8 cellular contexts compared by ENCODE assay signal in genomic region chr1:109984456-109985250, GRCh38. TPM values are rescaled to one million over a fixed set of nuclear protein-coding genes. Genes with fewer than 3 reads are reported as not detected.
DNase-seq lines count a peak whose midpoint lies in the region; ATAC-seq and TF ChIP-seq lines count a peak whose summit lies in the region.

Gene AHCYL1 (plus strand): TSS chr1:109984765. CDS start chr1:109985053, 288 bp downstream.

- no peaks in the 10 kb centered on the region for H3K9me3 ChIP-seq in testis

- intact Hi-C loops in testis (cut with DNase I; ENCODE audit: low total_unique reads) = loop anchor here (2.0 to 10.0 kb wide), 4 partner anchors 192 to 440 kb away; partner anchors contain the start of gene GNAI3

- peak; percentile 93 for TF ChIP-seq POLR2A in testis (IDR thresholded peaks at IDR 0.05)

- DNase-seq in GM12864 (ENCODE audit: low read depth) (peak; percentile 96), NCI-H1092 treated with DMSO at 0.1 percent for 48 hours (lab: John Stamatoyannopoulos, UW) (peak; percentile 99), SKM-1 (lab: John Stamatoyannopoulos, UW; ENCODE audit: unreplicated experiment) (peak; percentile 97), glomerular endothelial cell (ENCODE audit: extremely low read depth, low read depth, low spot score) (peak; percentile 85), omental fat pad (ENCODE audit: low spot score) (peak; percentile 94), testis (peak; percentile 100)
- peak; percentile 98 to 99 for DNase-seq in activated naive CD4-positive, alpha-beta T cell treated with anti-CD3 and anti-CD28 coated beads, Interleukin-2, amount 50 U/mL, for 72 hours (ENCODE audit: low spot score in 2 of 2)

- peak within 1 kb of the TSS; percentile 93 to 98 for H3K27ac ChIP-seq in testis

- ATAC-seq in HG02623 (IDR thresholded peaks at IDR 0.05; ENCODE audit: unreplicated experiment) = peak; percentile 93
- peak; percentile 97 to 100 for ATAC-seq in activated naive CD4-positive, alpha-beta T cell treated with anti-CD3 and anti-CD28 coated beads, Interleukin-2, amount 50 U/mL, for 72 hours
- ATAC-seq in omental fat pad (ENCODE audit: low FRiP score) = peak; percentile 88

- peak within 1 kb of the TSS; percentile 72 for H3K4me3 ChIP-seq in GM12864 (ENCODE audit: low read depth, low read length)
- H3K4me3 ChIP-seq in testis = peak within 1 kb of the TSS; percentile 76 to 96

- H3K36me3 Mint-ChIP-seq in activated naive CD4-positive, alpha-beta T cell treated with anti-CD3 and anti-CD28 coated beads, Interleukin-2, amount 50 U/mL, for 72 hours = peaks cover 17 to 20% of the 10 kb centered on the region in 2 donors

- H3K36me3 ChIP-seq in testis (ENCODE audit: low read depth, missing control alignments) = no peaks in the 10 kb centered on the region

- no peaks in the 10 kb centered on the region for H3K27me3 ChIP-seq in testis

- peak within 1 kb of the TSS; percentile 99 for H3K27ac Mint-ChIP-seq in activated naive CD4-positive, alpha-beta T cell treated with anti-CD3 and anti-CD28 coated beads, Interleukin-2, amount 50 U/mL, for 72 hours

- no peaks in the 10 kb centered on the region for H3K9me3 Mint-ChIP-seq in activated naive CD4-positive, alpha-beta T cell treated with anti-CD3 and anti-CD28 coated beads, Interleukin-2, amount 50 U/mL, for 72 hours

- WGBS in testis, 2 donors = 0 to 1% methylated on average over 18 to 61 of the region's 79 CpGs

- H3K4me1 ChIP-seq in testis = peaks cover 29% of the 10 kb centered on the region

- peak; percentile 93 for TF ChIP-seq CTCF in GM12864 (IDR thresholded peaks at IDR 0.05; ENCODE audit: low read depth, low read length, missing control alignments)
- peak in 2 of 3 donors; percentile 90 to 99 for TF ChIP-seq CTCF in omental fat pad (IDR thresholded peaks at IDR 0.05)
- TF ChIP-seq CTCF in testis (IDR thresholded peaks at IDR 0.05) = peak; percentile 95 to 100 (median 99)

RNA-seq across cellular contexts. Expression of gene AHCYL1, which starts in this region (rescaled TPM):
- 100 to 1,000 TPM in 1 of 2 donors, 10 to 100 TPM in 1; 78.8 to 112 TPM for total RNA-seq in activated naive CD4-positive, alpha-beta T cell treated with anti-CD3 and anti-CD28 coated beads, Interleukin-2, amount 50 U/mL, for 72 hours
- total RNA-seq in glomerular endothelial cell (35.0 and 51.6 TPM in 2 replicates), omental fat pad (100 to 1,000 TPM in 2 of 4 donors, 10 to 100 TPM in 2; 76.0 to 107 (median 95.8) TPM), testis (10 to 100 TPM; 48.5 to 59.1 TPM)
- polyA plus RNA-seq in testis (ENCODE audit: insufficient read depth, low read depth, low replicate concordance) = 64.3 TPM

Comparison
In these comparisons a context has a peak if more than half of its experiments do, and no peak if none do; other contexts are left out.
1. Peak in every context shown above with its lines: DNase-seq, ATAC-seq, H3K4me3 ChIP-seq and H3K27ac ChIP-seq.